Comparison of ENCODE assay signal across 8 cellular contexts in genomic region chr11:74493816-74494630, GRCh38. TPM values are rescaled to one million over a fixed set of nuclear protein-coding genes. Genes with fewer than 3 reads are reported as not detected.
DNase-seq lines count a peak whose midpoint lies in the region; ATAC-seq and TF ChIP-seq lines count a peak whose summit lies in the region.

No MANE protein-coding gene starts in this region.

- H3K4me3 ChIP-seq in ACC112 (ENCODE audit: low read depth, low read length) (peak overlapping the region; percentile 85), GM12865 (ENCODE audit: low read depth, low read length) (peak overlapping the region; percentile 85), SU-DHL-6 (ENCODE audit: insufficient read depth, low read length, poor library complexity, severe bottlenecking) (peak overlapping the region; percentile 92), fibroblast of villous mesenchyme (ENCODE audit: low read depth, low read length) (peak overlapping the region; percentile 68), retinal pigment epithelial cell (ENCODE audit: low read length) (peak overlapping the region; percentile 67)

- TF ChIP-seq CTCF in GM12865 (IDR thresholded peaks at IDR 0.05; ENCODE audit: insufficient read depth, low read depth, low read length, missing control alignments) (no peak), SU-DHL-6 (IDR thresholded peaks at IDR 0.05; ENCODE audit: insufficient read depth, low read length, poor library complexity, severe bottlenecking) (no peak), fibroblast of villous mesenchyme (IDR thresholded peaks at IDR 0.05; ENCODE audit: insufficient read depth, low read depth, low read length) (no peak), retinal pigment epithelial cell (conservative IDR thresholded peaks at IDR 0.05; ENCODE audit: low read depth, low read length) (no peak)

- peak overlapping the region; percentile 19 for H2AFZ ChIP-seq in ACC112 (ENCODE audit: low read length, unreplicated experiment)
- H2AFZ ChIP-seq in SU-DHL-6 (ENCODE audit: low read depth, low read length, severe bottlenecking): peak overlapping the region; percentile 98

- H3K4me1 ChIP-seq in ACC112 (ENCODE audit: control insufficient read depth, insufficient read depth, low read length, unreplicated experiment): peaks cover 12% of the 10 kb centered on the region

- no peaks in the 10 kb centered on the region for H3K9me2 ChIP-seq in SU-DHL-6 (replicated peaks; ENCODE audit: insufficient read depth, low read length)

- H3K9ac ChIP-seq in SU-DHL-6 (ENCODE audit: low read length): peak overlapping the region; percentile 99

- no peaks in the 10 kb centered on the region for H3K27me3 ChIP-seq in ACC112 (ENCODE audit: insufficient read depth, low read length)
- H3K27me3 ChIP-seq in SU-DHL-6 (ENCODE audit: low read length): no peaks in the 10 kb centered on the region

- H3K36me3 ChIP-seq in ACC112 (ENCODE audit: insufficient read depth, low read length) (no peaks in the 10 kb centered on the region), SU-DHL-6 (ENCODE audit: low read length) (no peaks in the 10 kb centered on the region)

- no peaks in the 10 kb centered on the region for H3K9me3 ChIP-seq in SU-DHL-6 (ENCODE audit: insufficient read depth, low read length)

- no peaks in the 10 kb centered on the region for H4K20me1 ChIP-seq in SU-DHL-6 (ENCODE audit: low read depth, low read length)

- H3K4me2 ChIP-seq in SU-DHL-6 (ENCODE audit: low read depth, low read length, poor library complexity, severe bottlenecking): peak overlapping the region; percentile 95

- H3K79me2 ChIP-seq in ACC112 (ENCODE audit: control insufficient read depth, insufficient read depth, low read length, unreplicated experiment) (no peaks in the 10 kb centered on the region), SU-DHL-6 (ENCODE audit: insufficient read depth, low read length) (no peaks in the 10 kb centered on the region)

- no peak overlapping the region for H3K27ac ChIP-seq in ACC112 (ENCODE audit: low read depth, low read length)
- H3K27ac ChIP-seq in SU-DHL-6 (ENCODE audit: low read depth, low read length): peak overlapping the region; percentile 95

- no peak for ATAC-seq in GM19455 (IDR thresholded peaks at IDR 0.05; ENCODE audit: unreplicated experiment)

- no peaks in the 10 kb centered on the region; the same call in 1 of the 2 replicates for H3F3A ChIP-seq in SU-DHL-6 (ENCODE audit: insufficient read depth)

- DNase-seq in GM12865 (ENCODE audit: low read depth) (no peak), fibroblast of villous mesenchyme (ENCODE audit: low read depth) (peak; percentile 2), retinal pigment epithelial cell (ENCODE audit: low read depth) (no peak), cerebellum (ENCODE audit: low spot score) (no peak), NCI-H2029 treated with DMSO at 0.1 percent for 48 hours (lab: John Stamatoyannopoulos, UW) (no peak)

RNA-seq across cellular contexts. Expression of gene LIPT2, which starts 0.5 kb away (rescaled TPM):
- total RNA-seq in fibroblast of villous mesenchyme (1.7 and 2.9 TPM in 2 replicates), cerebellum (2.7 TPM)

RNA-seq across cellular contexts. Expression of gene KCNE3, which starts 26.7 kb away (rescaled TPM):
- total RNA-seq in fibroblast of villous mesenchyme (under 0.01 and 0.64 TPM in 2 replicates), cerebellum (1.5 TPM)
